Comparison of ENCODE assay signal across 16 cellular contexts in genomic region chr1:210457566-210457965, GRCh38.
DNase-seq lines count a peak whose midpoint lies in the region; ATAC-seq and TF ChIP-seq lines count a peak whose summit lies in the region.
"Had no signal": no experiment of that assay in that cellular context is flagged by ENCODE, and none has a peak within 500 bp of the region (broad histone marks: within the 10 kb centered on the region; RNA-seq: fewer than 3 reads in every experiment).

No MANE protein-coding gene starts in this region.

- CTCF ChIA-PET in WTC11 (lab: Charles Lee): no interaction called here
- CTCF ChIA-PET in RWPE1 (lab: Yijun Ruan, JAX): interaction anchor here (0.5 kb wide), 1 partner anchor 678 kb away, joined by 3 read pairs; no protein-coding TSS in a partner anchor

- in situ Hi-C loops in Caki2 (cut with HindIII; ENCODE audit: low pct_unique_long_range_greater_than_20kb, low sequenced_read_pairs): no loop called here

- H3K4me3 ChIP-seq in upper lobe of left lung: no peak overlapping the region
- no peak overlapping the region for H3K4me3 ChIP-seq in psoas muscle
- H3K4me3 ChIP-seq: BLaER1 treated with 17β-estradiol and CSF1 and Interleukin-3, amounts not matched to agents 10 nM and 100 nM; GM12878 had no signal

- 76 to 91% methylated on average over 4 of the region's 4 CpGs for WGBS in upper lobe of left lung, 2 donors
- 82 to 87% (median 83%) methylated on average over 4 of the region's 4 CpGs for WGBS in psoas muscle, 3 donors

- H3K27ac ChIP-seq in upper lobe of left lung: no peak overlapping the region
- H3K27ac ChIP-seq in psoas muscle: no peak overlapping the region
- H3K27ac ChIP-seq in RWPE1: no peak overlapping the region
- H3K27ac ChIP-seq: BLaER1 treated with 17β-estradiol and CSF1 and Interleukin-3, amounts not matched to agents 10 nM and 100 nM had no signal

- H3K9me3 ChIP-seq in upper lobe of left lung (no peaks in the 10 kb centered on the region), psoas muscle (no peaks in the 10 kb centered on the region)
- H3K9me3 ChIP-seq: BLaER1 treated with 17β-estradiol and CSF1 and Interleukin-3, amounts not matched to agents 10 nM and 100 nM had no signal

- TF ChIP-seq POLR2A in upper lobe of left lung (IDR thresholded peaks at IDR 0.05): no peak

- H3K4me3 Mint-ChIP-seq in WTC11: no peak overlapping the region
- H3K4me3 Mint-ChIP-seq: B cell; CD8-positive, alpha-beta T cell; H9 had no signal

- TF ChIP-seq CTCF in WTC11 (IDR thresholded peaks at IDR 0.05) (no peak), upper lobe of left lung (IDR thresholded peaks at IDR 0.05) (no peak), psoas muscle (IDR thresholded peaks at IDR 0.05) (no peak), RWPE1 (conservative IDR thresholded peaks at IDR 0.05; ENCODE audit: low read depth) (no peak)

- H3K36me3 Mint-ChIP-seq in WTC11: no peaks in the 10 kb centered on the region
- H3K36me3 Mint-ChIP-seq: CD8-positive, alpha-beta T cell had no signal

- DNase-seq in Caki2 (ENCODE audit: low read depth) (peak; percentile 61), WTC11 (ENCODE audit: low spot score) (no peak), glomerular visceral epithelial cell (ENCODE audit: extremely low spot score) (peak; percentile 26), left kidney (ENCODE audit: low read depth, low spot score) (peak; percentile 68), OCI-M2 (lab: John Stamatoyannopoulos, UW; ENCODE audit: unreplicated experiment) (no peak), upper lobe of left lung (no peak), psoas muscle (no peak), RWPE1 (ENCODE audit: low spot score) (no peak)
- DNase-seq: CD8-positive, alpha-beta T cell; DND-41; EL; H9; IMR-90 had no signal

- peak; percentile 24; the same call in 1 of the 2 replicates for ATAC-seq in WTC11
- ATAC-seq in upper lobe of left lung (ENCODE audit: low FRiP score in 2 of 2): no peak
- ATAC-seq in psoas muscle: no peak
- ATAC-seq: CD8-positive, alpha-beta T cell had no signal

- no peaks in the 10 kb centered on the region for H3K27me3 Mint-ChIP-seq in WTC11 (ENCODE audit: low read depth)
- H3K27me3 Mint-ChIP-seq: B cell had no signal

- no peak for TF ChIP-seq EP300 in upper lobe of left lung (IDR thresholded peaks at IDR 0.05)

- POLR2A ChIA-PET in WTC11 (lab: Charles Lee): no interaction called here
- POLR2A ChIA-PET in RWPE1 (lab: Yijun Ruan, JAX; ENCODE audit: low non-redundant PET): no interaction called here

- peaks cover 6% of the 10 kb centered on the region; the same call in 1 of the 2 replicates for H3K9me3 Mint-ChIP-seq in WTC11
- H3K9me3 Mint-ChIP-seq: CD8-positive, alpha-beta T cell; H9 had no signal

- intact Hi-C loops in psoas muscle (cut with DNase I): no loop called here

- H3K27ac Mint-ChIP-seq in WTC11: no peak overlapping the region
- H3K27ac Mint-ChIP-seq: B cell; CD8-positive, alpha-beta T cell had no signal

- H3K4me1 Mint-ChIP-seq in WTC11: peaks cover 11% of the 10 kb centered on the region
- H3K4me1 Mint-ChIP-seq: B cell had no signal

- H3K27me3 ChIP-seq in upper lobe of left lung: no peaks in the 10 kb centered on the region
- peaks cover 0 to 3% (median 0%) of the 10 kb centered on the region in 3 donors for H3K27me3 ChIP-seq in psoas muscle (ENCODE audit: insufficient read depth in 3 of 3, low read length in 2 of 3)
- H3K27me3 ChIP-seq: BLaER1 treated with 17β-estradiol and CSF1 and Interleukin-3, amounts not matched to agents 10 nM and 100 nM had no signal

- H3K4me1 ChIP-seq in upper lobe of left lung (no peaks in the 10 kb centered on the region), psoas muscle (no peaks in the 10 kb centered on the region)
- H3K4me1 ChIP-seq: BLaER1 treated with 17β-estradiol and CSF1 and Interleukin-3, amounts not matched to agents 10 nM and 100 nM had no signal

- no peaks in the 10 kb centered on the region for H3K36me3 ChIP-seq in upper lobe of left lung
- H3K36me3 ChIP-seq in psoas muscle (ENCODE audit: insufficient read depth in 1 of 2, low read depth in 1 of 2): no peaks in the 10 kb centered on the region
- H3K36me3 ChIP-seq: BLaER1 treated with 17β-estradiol and CSF1 and Interleukin-3, amounts not matched to agents 10 nM and 100 nM had no signal

TF ChIP-seq in WTC11, 78 proteins besides CTCF, POLR2A, EP300 and RAD21 (continues in another document):
- TF ChIP-seq, protein P1, sequence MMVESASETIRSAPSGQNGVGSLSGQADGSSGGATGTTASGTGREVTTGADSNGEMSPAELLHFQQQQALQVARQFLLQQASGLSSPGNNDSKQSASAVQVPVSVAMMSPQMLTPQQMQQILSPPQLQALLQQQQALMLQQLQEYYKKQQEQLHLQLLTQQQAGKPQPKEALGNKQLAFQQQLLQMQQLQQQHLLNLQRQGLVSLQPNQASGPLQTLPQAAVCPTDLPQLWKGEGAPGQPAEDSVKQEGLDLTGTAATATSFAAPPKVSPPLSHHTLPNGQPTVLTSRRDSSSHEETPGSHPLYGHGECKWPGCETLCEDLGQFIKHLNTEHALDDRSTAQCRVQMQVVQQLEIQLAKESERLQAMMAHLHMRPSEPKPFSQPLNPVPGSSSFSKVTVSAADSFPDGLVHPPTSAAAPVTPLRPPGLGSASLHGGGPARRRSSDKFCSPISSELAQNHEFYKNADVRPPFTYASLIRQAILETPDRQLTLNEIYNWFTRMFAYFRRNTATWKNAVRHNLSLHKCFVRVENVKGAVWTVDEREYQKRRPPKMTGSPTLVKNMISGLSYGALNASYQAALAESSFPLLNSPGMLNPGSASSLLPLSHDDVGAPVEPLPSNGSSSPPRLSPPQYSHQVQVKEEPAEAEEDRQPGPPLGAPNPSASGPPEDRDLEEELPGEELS (CRISPR knock-in tag; IDR thresholded peaks at IDR 0.05): no peak
- no peak for TF ChIP-seq FOXP1 (CRISPR knock-in tag; IDR thresholded peaks at IDR 0.05; ENCODE audit: borderline replicate concordance)
- TF ChIP-seq, protein P2, sequence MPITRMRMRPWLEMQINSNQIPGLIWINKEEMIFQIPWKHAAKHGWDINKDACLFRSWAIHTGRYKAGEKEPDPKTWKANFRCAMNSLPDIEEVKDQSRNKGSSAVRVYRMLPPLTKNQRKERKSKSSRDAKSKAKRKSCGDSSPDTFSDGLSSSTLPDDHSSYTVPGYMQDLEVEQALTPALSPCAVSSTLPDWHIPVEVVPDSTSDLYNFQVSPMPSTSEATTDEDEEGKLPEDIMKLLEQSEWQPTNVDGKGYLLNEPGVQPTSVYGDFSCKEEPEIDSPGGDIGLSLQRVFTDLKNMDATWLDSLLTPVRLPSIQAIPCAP (CRISPR knock-in tag; IDR thresholded peaks at IDR 0.05): no peak
- no peak for TF ChIP-seq PREB (CRISPR knock-in tag; IDR thresholded peaks at IDR 0.05; ENCODE audit: borderline replicate concordance)
- TF ChIP-seq, protein P3, sequence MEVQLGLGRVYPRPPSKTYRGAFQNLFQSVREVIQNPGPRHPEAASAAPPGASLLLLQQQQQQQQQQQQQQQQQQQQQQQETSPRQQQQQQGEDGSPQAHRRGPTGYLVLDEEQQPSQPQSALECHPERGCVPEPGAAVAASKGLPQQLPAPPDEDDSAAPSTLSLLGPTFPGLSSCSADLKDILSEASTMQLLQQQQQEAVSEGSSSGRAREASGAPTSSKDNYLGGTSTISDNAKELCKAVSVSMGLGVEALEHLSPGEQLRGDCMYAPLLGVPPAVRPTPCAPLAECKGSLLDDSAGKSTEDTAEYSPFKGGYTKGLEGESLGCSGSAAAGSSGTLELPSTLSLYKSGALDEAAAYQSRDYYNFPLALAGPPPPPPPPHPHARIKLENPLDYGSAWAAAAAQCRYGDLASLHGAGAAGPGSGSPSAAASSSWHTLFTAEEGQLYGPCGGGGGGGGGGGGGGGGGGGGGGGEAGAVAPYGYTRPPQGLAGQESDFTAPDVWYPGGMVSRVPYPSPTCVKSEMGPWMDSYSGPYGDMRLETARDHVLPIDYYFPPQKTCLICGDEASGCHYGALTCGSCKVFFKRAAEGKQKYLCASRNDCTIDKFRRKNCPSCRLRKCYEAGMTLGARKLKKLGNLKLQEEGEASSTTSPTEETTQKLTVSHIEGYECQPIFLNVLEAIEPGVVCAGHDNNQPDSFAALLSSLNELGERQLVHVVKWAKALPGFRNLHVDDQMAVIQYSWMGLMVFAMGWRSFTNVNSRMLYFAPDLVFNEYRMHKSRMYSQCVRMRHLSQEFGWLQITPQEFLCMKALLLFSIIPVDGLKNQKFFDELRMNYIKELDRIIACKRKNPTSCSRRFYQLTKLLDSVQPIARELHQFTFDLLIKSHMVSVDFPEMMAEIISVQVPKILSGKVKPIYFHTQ (CRISPR knock-in tag; IDR thresholded peaks at IDR 0.05): no peak
- TF ChIP-seq KAT7 (CRISPR knock-in tag; IDR thresholded peaks at IDR 0.05; ENCODE audit: borderline replicate concordance): no peak
- TF ChIP-seq, protein P4, sequence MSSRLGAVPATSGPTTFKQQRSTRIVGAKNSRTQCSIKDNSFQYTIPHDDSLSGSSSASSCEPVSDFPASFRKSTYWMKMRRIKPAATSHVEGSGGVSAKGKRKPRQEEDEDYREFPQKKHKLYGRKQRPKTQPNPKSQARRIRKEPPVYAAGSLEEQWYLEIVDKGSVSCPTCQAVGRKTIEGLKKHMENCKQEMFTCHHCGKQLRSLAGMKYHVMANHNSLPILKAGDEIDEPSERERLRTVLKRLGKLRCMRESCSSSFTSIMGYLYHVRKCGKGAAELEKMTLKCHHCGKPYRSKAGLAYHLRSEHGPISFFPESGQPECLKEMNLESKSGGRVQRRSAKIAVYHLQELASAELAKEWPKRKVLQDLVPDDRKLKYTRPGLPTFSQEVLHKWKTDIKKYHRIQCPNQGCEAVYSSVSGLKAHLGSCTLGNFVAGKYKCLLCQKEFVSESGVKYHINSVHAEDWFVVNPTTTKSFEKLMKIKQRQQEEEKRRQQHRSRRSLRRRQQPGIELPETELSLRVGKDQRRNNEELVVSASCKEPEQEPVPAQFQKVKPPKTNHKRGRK (CRISPR knock-in tag; IDR thresholded peaks at IDR 0.05; ENCODE audit: borderline replicate concordance): no peak

Comparison
In these comparisons a context has a peak if more than half of its experiments do, and no peak if none do; other contexts are left out.
1. DNase-seq: peak in Caki2 (single experiment), glomerular visceral epithelial cell (single experiment) and left kidney (single experiment); none in WTC11 (single experiment), OCI-M2 (single experiment), upper lobe of left lung (0 of 2), psoas muscle (0 of 2) and RWPE1 (single experiment).